Comparison of ENCODE assay signal across 14 cellular contexts in genomic region chr17:61309857-61310256, GRCh38.
DNase-seq lines count a peak whose midpoint lies in the region; ATAC-seq and TF ChIP-seq lines count a peak whose summit lies in the region.
"Had no signal": no experiment of that assay in that cellular context is flagged by ENCODE, and none has a peak within 500 bp of the region (broad histone marks: within the 10 kb centered on the region; RNA-seq: fewer than 3 reads in every experiment).

No MANE protein-coding gene starts in this region.

- H3K9ac ChIP-seq in MM.1S (ENCODE audit: low read length), result no peak overlapping the region

- no peaks in the 10 kb centered on the region for H4K20me1 ChIP-seq in osteoblast (ENCODE audit: insufficient read depth, low read length)
- no peaks in the 10 kb centered on the region for H4K20me1 ChIP-seq in MM.1S (ENCODE audit: insufficient read depth, low read length)

- no peaks in the 10 kb centered on the region for H3K79me2 ChIP-seq in osteoblast (ENCODE audit: insufficient read depth, low read length)
- no peaks in the 10 kb centered on the region for H3K79me2 ChIP-seq in MM.1S (ENCODE audit: low read length)

- H3K9me3 ChIP-seq in RWPE2 (ENCODE audit: severe bottlenecking) (no peaks in the 10 kb centered on the region), osteoblast (ENCODE audit: low read depth, low read length) (no peaks in the 10 kb centered on the region), MM.1S (replicated peaks; ENCODE audit: insufficient read depth, low read length) (no peaks in the 10 kb centered on the region)
- H3K9me3 ChIP-seq: psoas muscle, suprapubic skin had no signal

- H3K36me3 ChIP-seq in BJ (ENCODE audit: control insufficient read depth, insufficient read depth, low read length) (no peaks in the 10 kb centered on the region), RWPE2 (ENCODE audit: low read depth) (no peaks in the 10 kb centered on the region), osteoblast (ENCODE audit: insufficient read depth, low read length) (no peaks in the 10 kb centered on the region), MM.1S (replicated peaks; ENCODE audit: insufficient read depth, low read length) (no peaks in the 10 kb centered on the region)
- H3K36me3 ChIP-seq: suprapubic skin had no signal

- H3K4me1 ChIP-seq in RWPE2 (ENCODE audit: insufficient read depth, poor library complexity, severe bottlenecking) (peaks cover 5% of the 10 kb centered on the region), osteoblast (ENCODE audit: insufficient read depth, low read length) (peaks cover 59% of the 10 kb centered on the region), MM.1S (ENCODE audit: low read length) (no peaks in the 10 kb centered on the region)

- TF ChIP-seq CTCF in BJ (IDR thresholded peaks at IDR 0.05; ENCODE audit: insufficient read depth, low read depth, low read length), result no peak; the same call in 1 of the 2 replicates
- TF ChIP-seq CTCF in RWPE2 (IDR thresholded peaks at IDR 0.05; ENCODE audit: poor library complexity, severe bottlenecking), result no peak
- no peak for TF ChIP-seq CTCF in osteoblast (IDR thresholded peaks at IDR 0.05; ENCODE audit: extremely low read depth, low read depth, low read length)
- TF ChIP-seq CTCF in MM.1S (IDR thresholded peaks at IDR 0.05; ENCODE audit: low read length), result no peak

- POLR2A ChIA-PET in BJ (lab: Charles Lee), result no interaction called here

- CTCF ChIA-PET in BJ (lab: Yijun Ruan, JAX), result interaction anchor here (1.2 to 2.5 kb wide), 3 partner anchors 10 to 84 kb away, joined by 4 to 7 read pairs (median 5); no protein-coding TSS in a partner anchor

- peak overlapping the region; percentile 11 for H3K4me2 ChIP-seq in osteoblast (ENCODE audit: insufficient read depth, low read length)
- no peak overlapping the region for H3K4me2 ChIP-seq in MM.1S (ENCODE audit: low read depth, low read length)

- H3K27ac ChIP-seq in RWPE2 (ENCODE audit: poor library complexity, severe bottlenecking), result no peak overlapping the region
- peak overlapping the region; percentile 91 for H3K27ac ChIP-seq in osteoblast (ENCODE audit: low read depth, low read length)
- H3K27ac ChIP-seq in MM.1S (ENCODE audit: low read length), result no peak overlapping the region
- H3K27ac ChIP-seq: psoas muscle, suprapubic skin had no signal

- no peaks in the 10 kb centered on the region for H3K9me2 ChIP-seq in MM.1S (replicated peaks; ENCODE audit: insufficient read depth, low read length)

- H3K27me3 ChIP-seq in BJ (ENCODE audit: control insufficient read depth, insufficient read depth, low read length) (no peaks in the 10 kb centered on the region), RWPE2 (ENCODE audit: insufficient read depth, poor library complexity, severe bottlenecking) (no peaks in the 10 kb centered on the region), osteoblast (ENCODE audit: insufficient read depth, low read length) (no peaks in the 10 kb centered on the region), MM.1S (replicated peaks; ENCODE audit: insufficient read depth, low read length) (no peaks in the 10 kb centered on the region)
- H3K27me3 ChIP-seq: suprapubic skin had no signal

- H3K4me3 ChIP-seq in BJ (ENCODE audit: low read depth, low read length) (no peak overlapping the region), RWPE2 (ENCODE audit: severe bottlenecking) (no peak overlapping the region), osteoblast (ENCODE audit: insufficient read depth, low read length) (no peak overlapping the region), MM.1S (ENCODE audit: low read length) (no peak overlapping the region)
- H3K4me3 ChIP-seq: psoas muscle, suprapubic skin had no signal

- no peaks in the 10 kb centered on the region for H3F3A ChIP-seq in MM.1S (ENCODE audit: insufficient read depth, low read length)

- DNase-seq in BJ (ENCODE audit: low read depth) (peak; percentile 65), RWPE2 (ENCODE audit: low spot score) (no peak), fibroblast of gingiva (ENCODE audit: low read depth) (peak; percentile 71), osteoblast (ENCODE audit: insufficient read length, low spot score, missing footprints) (peak; percentile 87), NCI-H1436 treated with DMSO at 0.1 percent for 48 hours (lab: John Stamatoyannopoulos, UW) (no peak), MM.1S (no peak), NCI-H2227 treated with DMSO at 0.1 percent for 48 hours (lab: John Stamatoyannopoulos, UW) (no peak)
- DNase-seq: activated CD4-positive, CD25-positive, alpha-beta regulatory T cell; activated T-cell treated with anti-CD3 and anti-CD28 coated beads, Interleukin-2, amount 50 U/mL, for 24 hours; CD4-positive, alpha-beta memory T cell; NCI-H446 treated with DMSO at 0.1 percent for 48 hours; psoas muscle had no signal

- peak; percentile 55; the same call in 2 of the 3 replicates for ATAC-seq in RWPE2 (ENCODE audit: low read depth)
- no peak for ATAC-seq in GM19467 (IDR thresholded peaks at IDR 0.05; ENCODE audit: unreplicated experiment)
- ATAC-seq: psoas muscle had no signal

- H2AFZ ChIP-seq in osteoblast (ENCODE audit: low read length), result peak overlapping the region; percentile 38
- no peak overlapping the region for H2AFZ ChIP-seq in MM.1S (ENCODE audit: low read length)

Comparison
In these comparisons a context has a peak if more than half of its experiments do, and no peak if none do; other contexts are left out.
1. DNase-seq: peak in BJ (single experiment), fibroblast of gingiva (single experiment) and osteoblast (single experiment); none in RWPE2 (single experiment), NCI-H1436 treated with DMSO at 0.1 percent for 48 hours (single experiment), MM.1S (single experiment) and NCI-H2227 treated with DMSO at 0.1 percent for 48 hours (single experiment).